ENCODE assay signal across 32 cellular contexts in genomic region chr17:48737330-48738043, GRCh38. TPM values are rescaled to one million over a fixed set of nuclear protein-coding genes. Genes with fewer than 3 reads are reported as not detected.
A peak's percentile ranks its signal among the peaks of the same experiment; 100 is the strongest.
DNase-seq lines count a peak whose midpoint lies in the region; ATAC-seq and TF ChIP-seq lines count a peak whose summit lies in the region.
"Had no signal": no experiment of that assay in that cellular context is flagged by ENCODE, and none has a peak within 500 bp of the region (broad histone marks: within the 10 kb centered on the region; RNA-seq: fewer than 3 reads in every experiment).

No MANE protein-coding gene starts in this region.

- peaks cover 91% of the 10 kb centered on the region for H3K27me3 Mint-ChIP-seq in activated T-helper 2 cell treated with anti-CD3 and anti-CD28 coated beads, Interferon-gamma antibody, Interleukin-2, Interleukin-4, amounts not matched to agents 10 μg/mL and 5 μg/mL and 100 μg/mL, durations not matched to agents 14 hours and 24 hours and 36 hours (ENCODE audit: low read depth)

- no peak overlapping the region for H3K4me3 Mint-ChIP-seq in activated T-helper 2 cell treated with anti-CD3 and anti-CD28 coated beads, Interferon-gamma antibody, Interleukin-2, Interleukin-4, amounts not matched to agents 10 μg/mL and 5 μg/mL and 100 μg/mL, durations not matched to agents 14 hours and 24 hours and 36 hours (ENCODE audit: low read depth)
- H3K4me3 Mint-ChIP-seq: B cell; CD8-positive, alpha-beta T cell had no signal

- no peaks in the 10 kb centered on the region for H3K9me3 ChIP-seq in upper lobe of right lung
- H3K9me3 ChIP-seq: Caco-2 had no signal

- ATAC-seq in left lobe of liver (peak; percentile 34), upper lobe of right lung (no peak), HG03045 (IDR thresholded peaks at IDR 0.05; ENCODE audit: unreplicated experiment) (no peak)
- ATAC-seq: CD8-positive, alpha-beta T cell had no signal

- no peaks in the 10 kb centered on the region for H3K36me3 ChIP-seq in upper lobe of right lung

- H3K4me1 ChIP-seq in upper lobe of right lung, result peaks cover 5% of the 10 kb centered on the region
- H3K4me1 ChIP-seq: Caco-2 had no signal

- H3K9me3 Mint-ChIP-seq in activated T-helper 2 cell treated with anti-CD3 and anti-CD28 coated beads, Interferon-gamma antibody, Interleukin-2, Interleukin-4, amounts not matched to agents 10 μg/mL and 5 μg/mL and 100 μg/mL, durations not matched to agents 14 hours and 24 hours and 36 hours, result no peaks in the 10 kb centered on the region
- H3K9me3 Mint-ChIP-seq: CD8-positive, alpha-beta T cell had no signal

- H3K27ac Mint-ChIP-seq in activated T-helper 2 cell treated with anti-CD3 and anti-CD28 coated beads, Interferon-gamma antibody, Interleukin-2, Interleukin-4, amounts not matched to agents 10 μg/mL and 5 μg/mL and 100 μg/mL, durations not matched to agents 14 hours and 24 hours and 36 hours, result peak overlapping the region; percentile 53
- H3K27ac Mint-ChIP-seq: B cell; CD8-positive, alpha-beta T cell had no signal

- intact Hi-C loops in activated T-helper 2 cell treated with anti-CD3 and anti-CD28 coated beads, Interferon-gamma antibody, Interleukin-2, Interleukin-4, amounts not matched to agents 10 μg/mL and 5 μg/mL and 100 μg/mL, durations not matched to agents 14 hours and 24 hours and 36 hours (cut with micrococcal nuclease), result no loop called here
- intact Hi-C loops in upper lobe of right lung (cut with DNase I), result no loop called here

- peaks cover 13% of the 10 kb centered on the region for H3K4me1 Mint-ChIP-seq in activated T-helper 2 cell treated with anti-CD3 and anti-CD28 coated beads, Interferon-gamma antibody, Interleukin-2, Interleukin-4, amounts not matched to agents 10 μg/mL and 5 μg/mL and 100 μg/mL, durations not matched to agents 14 hours and 24 hours and 36 hours (ENCODE audit: low read depth)

- peaks cover 99% of the 10 kb centered on the region for H3K27me3 ChIP-seq in upper lobe of right lung

- H3K36me3 Mint-ChIP-seq in activated T-helper 2 cell treated with anti-CD3 and anti-CD28 coated beads, Interferon-gamma antibody, Interleukin-2, Interleukin-4, amounts not matched to agents 10 μg/mL and 5 μg/mL and 100 μg/mL, durations not matched to agents 14 hours and 24 hours and 36 hours (ENCODE audit: low read depth), result no peaks in the 10 kb centered on the region
- H3K36me3 Mint-ChIP-seq: CD8-positive, alpha-beta T cell had no signal

- DNase-seq in activated effector memory CD4-positive, alpha-beta T cell treated with anti-CD3 and anti-CD28 coated beads, Interleukin-2, amount 50 U/mL, for 16 hours, result peak; percentile 57
- DNase-seq in activated effector memory CD4-positive, alpha-beta T cell treated with Interleukin-2 at 50 U/mL for 16 hours, result no peak
- DNase-seq in activated T-helper 2 cell treated with anti-CD3 and anti-CD28 coated beads, Interferon-gamma antibody, Interleukin-2, Interleukin-4, amounts not matched to agents 10 μg/mL and 5 μg/mL and 100 μg/mL, durations not matched to agents 14 hours and 24 hours and 36 hours (ENCODE audit: low spot score), result no peak
- DNase-seq in left lobe of liver (ENCODE audit: low spot score) (no peak), upper lobe of right lung (peak; percentile 32), mesenteric fat pad (ENCODE audit: low spot score) (no peak), NOMO-1 (lab: John Stamatoyannopoulos, UW; ENCODE audit: unreplicated experiment in 2 of 2) (no peak)
- DNase-seq: Caco-2; CD8-positive, alpha-beta T cell; DMS 273 treated with DMSO at 0.1 percent for 48 hours; DMS79 treated with DMSO at 0.1 percent for 48 hours; GF-D8; HCEC 1CT; KBM-7; MV-4-11; NCI-H1105; NCI-H1436 treated with DMSO at 0.1 percent for 48 hours; NCI-H1930; NCI-H446 treated with DMSO at 0.1 percent for 48 hours; NCI-H526; NCI-H82; NK-92 treated with Interleukin-12 subunit alpha and Interleukin-12 subunit beta, amount 100 ng/mL, for 24 hours; RPMI8226; SHP77 had no signal

- no peak for TF ChIP-seq CTCF in upper lobe of right lung (IDR thresholded peaks at IDR 0.05)

- no peak overlapping the region for H3K27ac ChIP-seq in upper lobe of right lung
- H3K27ac ChIP-seq: 22Rv1, C4-2B had no signal

- H3K4me3 ChIP-seq in upper lobe of right lung, result no peak overlapping the region

RNA-seq across cellular contexts. Expression of gene HOXB13, which starts 8.9 kb away (rescaled TPM):
- not detected in 2 replicates for total RNA-seq in activated T-helper 2 cell treated with anti-CD3 and anti-CD28 coated beads, Interferon-gamma antibody, Interleukin-2, Interleukin-4, amounts not matched to agents 10 μg/mL and 5 μg/mL and 100 μg/mL, durations not matched to agents 14 hours and 24 hours and 36 hours
- total RNA-seq in left lobe of liver, result 0.08 TPM
- not detected for total RNA-seq in upper lobe of right lung
- not detected for total RNA-seq in mesenteric fat pad
- total RNA-seq: B cell; CD8-positive, alpha-beta T cell; H1; MCF 10A had no signal

RNA-seq across cellular contexts. Expression of gene PRAC2, which starts 14.5 kb away (rescaled TPM):
- total RNA-seq in activated T-helper 2 cell treated with anti-CD3 and anti-CD28 coated beads, Interferon-gamma antibody, Interleukin-2, Interleukin-4, amounts not matched to agents 10 μg/mL and 5 μg/mL and 100 μg/mL, durations not matched to agents 14 hours and 24 hours and 36 hours, result not detected in 2 replicates
- total RNA-seq in left lobe of liver (not detected), upper lobe of right lung (not detected), mesenteric fat pad (not detected)
- total RNA-seq: B cell; Caco-2; CD8-positive, alpha-beta T cell; H1; LHCN-M2; MCF 10A had no signal

RNA-seq across cellular contexts. Expression of gene PRAC1, which starts 15.2 kb away (rescaled TPM):
- not detected in 2 replicates for total RNA-seq in activated T-helper 2 cell treated with anti-CD3 and anti-CD28 coated beads, Interferon-gamma antibody, Interleukin-2, Interleukin-4, amounts not matched to agents 10 μg/mL and 5 μg/mL and 100 μg/mL, durations not matched to agents 14 hours and 24 hours and 36 hours
- total RNA-seq in left lobe of liver, result not detected
- not detected for total RNA-seq in upper lobe of right lung
- total RNA-seq in mesenteric fat pad, result not detected
- total RNA-seq: B cell; Caco-2; CD8-positive, alpha-beta T cell; H1; LHCN-M2; MCF 10A; SK-MEL-5 had no signal

Comparison
In these comparisons a context has a peak if more than half of its experiments do, and no peak if none do; other contexts are left out.
1. DNase-seq: peak in activated effector memory CD4-positive, alpha-beta T cell treated with anti-CD3 and anti-CD28 coated beads, Interleukin-2, amount 50 U/mL, for 16 hours (single experiment) and upper lobe of right lung (single experiment); none in activated effector memory CD4-positive, alpha-beta T cell treated with Interleukin-2 at 50 U/mL for 16 hours (single experiment), activated T-helper 2 cell treated with anti-CD3 and anti-CD28 coated beads, Interferon-gamma antibody, Interleukin-2, Interleukin-4, amounts not matched to agents 10 μg/mL and 5 μg/mL and 100 μg/mL, durations not matched to agents 14 hours and 24 hours and 36 hours (single experiment), left lobe of liver (single experiment), mesenteric fat pad (single experiment) and NOMO-1 (0 of 2).